In genomic region chr11:45580399-45580798, GRCh38 we compare ENCODE assay signal across 11 cellular contexts.
DNase-seq lines count a peak whose midpoint lies in the region; ATAC-seq and TF ChIP-seq lines count a peak whose summit lies in the region.
"Had no signal": no experiment of that assay in that cellular context is flagged by ENCODE, and none has a peak within 500 bp of the region (broad histone marks: within the 10 kb centered on the region; RNA-seq: fewer than 3 reads in every experiment).

No MANE protein-coding gene starts in this region.

- peak; percentile 64 for DNase-seq in AG20443 (ENCODE audit: low spot score)
- DNase-seq in amniotic epithelial cell (ENCODE audit: low read depth): peak; percentile 27
- DNase-seq in kidney epithelial cell (ENCODE audit: low read depth): peak; percentile 5
- no peak for DNase-seq in DMS 273 treated with DMSO at 0.1 percent for 48 hours (lab: John Stamatoyannopoulos, UW)
- no peak for DNase-seq in CD4-positive, alpha-beta T cell
- DNase-seq: lower lobe of right lung; stimulated activated CD4-positive, alpha-beta T cell treated with anti-CD3 and anti-CD28 coated beads, Interleukin-12 subunit alpha, Interleukin-12 subunit beta, amount 100 ng/mL, for 4 hours had no signal

- no peaks in the 10 kb centered on the region for H3K36me3 ChIP-seq in kidney epithelial cell (ENCODE audit: control insufficient read depth, insufficient read depth, low read length)
- H3K36me3 ChIP-seq: lower lobe of right lung had no signal

- TF ChIP-seq EP300 in Ishikawa (IDR thresholded peaks at IDR 0.05; ENCODE audit: borderline replicate concordance): no peak

- TF ChIP-seq CTCF in kidney epithelial cell (IDR thresholded peaks at IDR 0.05; ENCODE audit: insufficient read depth, low read length, poor library complexity, severe bottlenecking): no peak
- no peak for TF ChIP-seq CTCF in CD4-positive, alpha-beta T cell (IDR thresholded peaks at IDR 0.05)

- H3K9me3 Mint-ChIP-seq in CD4-positive, alpha-beta T cell: no peaks in the 10 kb centered on the region

- intact Hi-C loops in CD4-positive, alpha-beta T cell (cut with DNase I, micrococcal nuclease): no loop called here

- H3K36me3 Mint-ChIP-seq in CD4-positive, alpha-beta T cell (ENCODE audit: low read depth): no peaks in the 10 kb centered on the region

- peaks cover 5% of the 10 kb centered on the region for H3K27me3 ChIP-seq in kidney epithelial cell (ENCODE audit: control insufficient read depth, insufficient read depth, low read length)
- H3K27me3 ChIP-seq in CD4-positive, alpha-beta T cell (ENCODE audit: control insufficient read depth, insufficient read depth, low read length): peaks cover 19% of the 10 kb centered on the region

- H3K27ac ChIP-seq in CD4-positive, alpha-beta T cell (ENCODE audit: low read depth, low read length): no peak overlapping the region
- H3K27ac ChIP-seq: lower lobe of right lung had no signal

- no peaks in the 10 kb centered on the region for H3K4me1 Mint-ChIP-seq in CD4-positive, alpha-beta T cell (ENCODE audit: low read depth)

- H3K4me3 Mint-ChIP-seq in CD4-positive, alpha-beta T cell: no peak overlapping the region

- H3K27ac Mint-ChIP-seq in CD4-positive, alpha-beta T cell: no peak overlapping the region

- ATAC-seq in GM19463 (IDR thresholded peaks at IDR 0.05; ENCODE audit: unreplicated experiment) (no peak), HG03457 (IDR thresholded peaks at IDR 0.05; ENCODE audit: unreplicated experiment) (no peak)
- no peak for ATAC-seq in CD4-positive, alpha-beta T cell (ENCODE audit: poor library complexity)
- ATAC-seq: lower lobe of right lung, Panc1 had no signal

- H3K9me3 ChIP-seq in CD4-positive, alpha-beta T cell (ENCODE audit: control insufficient read depth, low read length): no peaks in the 10 kb centered on the region
- H3K9me3 ChIP-seq: lower lobe of right lung had no signal

- no peak overlapping the region for H3K4me3 ChIP-seq in kidney epithelial cell (ENCODE audit: low read depth, low read length)
- H3K4me3 ChIP-seq: lower lobe of right lung had no signal

- POLR2A ChIA-PET in CD4-positive, alpha-beta T cell (lab: Charles Lee): no interaction called here

- no peak for TF ChIP-seq RAD21 in Ishikawa (IDR thresholded peaks at IDR 0.05; ENCODE audit: low read depth)

- CTCF ChIA-PET in CD4-positive, alpha-beta T cell (lab: Charles Lee): no interaction called here

- peaks cover 63% of the 10 kb centered on the region for H3K27me3 Mint-ChIP-seq in CD4-positive, alpha-beta T cell

TF ChIP-seq in Ishikawa, 13 proteins besides CTCF, POLR2A, EP300 and RAD21:
- TF ChIP-seq FOXM1 (IDR thresholded peaks at IDR 0.05; ENCODE audit: borderline replicate concordance, low read depth): no peak
- TF ChIP-seq CREB1 (IDR thresholded peaks at IDR 0.05; ENCODE audit: low read depth): no peak
- TF ChIP-seq EGR1 (IDR thresholded peaks at IDR 0.05): no peak
- no peak for TF ChIP-seq MAX (IDR thresholded peaks at IDR 0.05)
- TF ChIP-seq, protein P1, sequence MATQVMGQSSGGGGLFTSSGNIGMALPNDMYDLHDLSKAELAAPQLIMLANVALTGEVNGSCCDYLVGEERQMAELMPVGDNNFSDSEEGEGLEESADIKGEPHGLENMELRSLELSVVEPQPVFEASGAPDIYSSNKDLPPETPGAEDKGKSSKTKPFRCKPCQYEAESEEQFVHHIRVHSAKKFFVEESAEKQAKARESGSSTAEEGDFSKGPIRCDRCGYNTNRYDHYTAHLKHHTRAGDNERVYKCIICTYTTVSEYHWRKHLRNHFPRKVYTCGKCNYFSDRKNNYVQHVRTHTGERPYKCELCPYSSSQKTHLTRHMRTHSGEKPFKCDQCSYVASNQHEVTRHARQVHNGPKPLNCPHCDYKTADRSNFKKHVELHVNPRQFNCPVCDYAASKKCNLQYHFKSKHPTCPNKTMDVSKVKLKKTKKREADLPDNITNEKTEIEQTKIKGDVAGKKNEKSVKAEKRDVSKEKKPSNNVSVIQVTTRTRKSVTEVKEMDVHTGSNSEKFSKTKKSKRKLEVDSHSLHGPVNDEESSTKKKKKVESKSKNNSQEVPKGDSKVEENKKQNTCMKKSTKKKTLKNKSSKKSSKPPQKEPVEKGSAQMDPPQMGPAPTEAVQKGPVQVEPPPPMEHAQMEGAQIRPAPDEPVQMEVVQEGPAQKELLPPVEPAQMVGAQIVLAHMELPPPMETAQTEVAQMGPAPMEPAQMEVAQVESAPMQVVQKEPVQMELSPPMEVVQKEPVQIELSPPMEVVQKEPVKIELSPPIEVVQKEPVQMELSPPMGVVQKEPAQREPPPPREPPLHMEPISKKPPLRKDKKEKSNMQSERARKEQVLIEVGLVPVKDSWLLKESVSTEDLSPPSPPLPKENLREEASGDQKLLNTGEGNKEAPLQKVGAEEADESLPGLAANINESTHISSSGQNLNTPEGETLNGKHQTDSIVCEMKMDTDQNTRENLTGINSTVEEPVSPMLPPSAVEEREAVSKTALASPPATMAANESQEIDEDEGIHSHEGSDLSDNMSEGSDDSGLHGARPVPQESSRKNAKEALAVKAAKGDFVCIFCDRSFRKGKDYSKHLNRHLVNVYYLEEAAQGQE (IDR thresholded peaks at IDR 0.05; ENCODE audit: low read depth): peak; percentile 91
- no peak for TF ChIP-seq TAF1 (IDR thresholded peaks at IDR 0.05; ENCODE audit: low read depth)
- no peak for TF ChIP-seq TEAD4 (IDR thresholded peaks at IDR 0.05)
TF ChIP-seq in Ishikawa: peak in this region for 1.

Comparison
In these comparisons a context has a peak if more than half of its experiments do, and no peak if none do; other contexts are left out.
1. DNase-seq: peak in AG20443 (single experiment), amniotic epithelial cell (single experiment) and kidney epithelial cell (single experiment); none in DMS 273 treated with DMSO at 0.1 percent for 48 hours (single experiment) and CD4-positive, alpha-beta T cell (0 of 10).